Comparison of ENCODE assay signal across 31 cellular contexts in the genomic region with DNA sequence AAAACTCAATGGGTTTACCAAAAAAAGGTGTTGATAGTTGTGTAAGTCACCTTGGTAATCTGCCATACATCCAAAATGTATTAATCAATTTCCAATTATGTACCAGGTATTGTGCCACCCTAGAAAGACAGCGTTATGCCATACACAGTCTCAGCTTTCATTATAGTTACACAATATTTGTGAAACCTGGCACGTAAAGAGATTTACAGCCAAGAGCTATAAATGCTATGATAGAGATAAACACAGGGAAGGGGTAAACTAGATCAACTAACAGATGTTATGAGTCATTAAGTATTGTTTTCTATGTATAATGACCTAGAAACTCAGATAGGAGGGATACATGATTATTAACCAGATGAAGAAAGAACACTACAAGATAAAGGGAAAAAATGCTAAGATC.
"Had no signal": no experiment of that assay in that cellular context is flagged by ENCODE, and none has a peak within 500 bp of the region (broad histone marks: within the 10 kb centered on the region; RNA-seq: fewer than 3 reads in every experiment).

No MANE protein-coding gene starts in this region.

- H3K4me3 Mint-ChIP-seq: activated CD8-positive, alpha-beta T cell treated with anti-CD3 and anti-CD28 coated beads, Interleukin-2, amount 10 ng/mL, durations not matched to agents 7 days and 5 days; activated T-helper 1 cell treated with anti-CD3 and anti-CD28 coated beads, Interleukin-12 subunit alpha, Interleukin-12 subunit beta, Interleukin-2, Interleukin-4 antibody, amounts not matched to agents 30 ng/mL and 10 ng/mL and 1 ng/mL, durations not matched to agents 14 hours and 24 hours and 36 hours; brain; immature natural killer cell; natural killer cell treated with Interleukin-12 subunit alpha and Interleukin-12 subunit beta and Interleukin-15 and Interleukin-18, amount 100 ng/mL, for 72 hours; stimulated activated memory B cell treated with anti-CD40 and anti-IgM and Interleukin-4, amounts not matched to agents 10 μg/mL and 1 μg/mL and 100 μg/mL, for 72 hours; T-helper 2 cell treated with Interferon-gamma antibody and Interleukin-4, amounts not matched to agents 5 μg/mL and 100 μg/mL, for 36 hours had no signal

- H3K36me3 ChIP-seq: left ventricle myocardium inferior, neutrophil, ovary, prostate gland, stomach, suprapubic skin, tibial nerve, vagina had no signal

- ATAC-seq: activated CD8-positive, alpha-beta T cell treated with anti-CD3 and anti-CD28 coated beads, Interleukin-2, amount 10 ng/mL, durations not matched to agents 7 days and 5 days; natural killer cell treated with Interleukin-12 subunit alpha and Interleukin-12 subunit beta and Interleukin-15 and Interleukin-18, amount 100 ng/mL, for 72 hours; right cardiac atrium; stimulated activated memory B cell treated with anti-CD40 and anti-IgM and Interleukin-4, amounts not matched to agents 10 μg/mL and 1 μg/mL and 100 μg/mL, for 72 hours had no signal

- H3K79me2 ChIP-seq: hepatocyte had no signal

- H3K36me3 Mint-ChIP-seq: brain; stimulated activated memory B cell treated with anti-CD40 and anti-IgM and Interleukin-4, amounts not matched to agents 10 μg/mL and 1 μg/mL and 100 μg/mL, for 72 hours had no signal

- H3K27ac Mint-ChIP-seq: activated CD8-positive, alpha-beta T cell treated with anti-CD3 and anti-CD28 coated beads, Interleukin-2, amount 10 ng/mL, durations not matched to agents 7 days and 5 days; activated T-helper 1 cell treated with anti-CD3 and anti-CD28 coated beads, Interleukin-12 subunit alpha, Interleukin-12 subunit beta, Interleukin-2, Interleukin-4 antibody, amounts not matched to agents 30 ng/mL and 10 ng/mL and 1 ng/mL, durations not matched to agents 14 hours and 24 hours and 36 hours; brain; immature natural killer cell; natural killer cell treated with Interleukin-12 subunit alpha and Interleukin-12 subunit beta and Interleukin-15 and Interleukin-18, amount 100 ng/mL, for 72 hours; stimulated activated memory B cell treated with anti-CD40 and anti-IgM and Interleukin-4, amounts not matched to agents 10 μg/mL and 1 μg/mL and 100 μg/mL, for 72 hours; T-helper 2 cell treated with Interferon-gamma antibody and Interleukin-4, amounts not matched to agents 5 μg/mL and 100 μg/mL, for 36 hours had no signal

- H3K27me3 ChIP-seq: hepatocyte, neutrophil, ovary, stomach, suprapubic skin, tibial nerve, vagina had no signal

- H3K9me3 Mint-ChIP-seq: brain had no signal

- H2AFZ ChIP-seq: hepatocyte had no signal

- H3K4me1 Mint-ChIP-seq: brain; immature natural killer cell; stimulated activated memory B cell treated with anti-CD40 and anti-IgM and Interleukin-4, amounts not matched to agents 10 μg/mL and 1 μg/mL and 100 μg/mL, for 72 hours had no signal

- H3K9me3 ChIP-seq: neutrophil, ovary, prostate gland, suprapubic skin, tibial nerve, vagina had no signal

- H3K4me2 ChIP-seq: hepatocyte had no signal

- H3K4me1 ChIP-seq: left ventricle myocardium inferior, prostate gland, stomach, suprapubic skin, tibial nerve, vagina had no signal

- H3K27me3 Mint-ChIP-seq: brain; natural killer cell treated with Interleukin-12 subunit alpha and Interleukin-12 subunit beta and Interleukin-15 and Interleukin-18, amount 100 ng/mL, for 72 hours; stimulated activated memory B cell treated with anti-CD40 and anti-IgM and Interleukin-4, amounts not matched to agents 10 μg/mL and 1 μg/mL and 100 μg/mL, for 72 hours had no signal

- DNase-seq: activated CD4-positive, alpha-beta T cell treated with anti-CD3 and anti-CD28 coated beads for 1 hour; activated CD4-positive, alpha-beta T cell treated with anti-CD3 and anti-CD28 coated beads, Interleukin-2, amount 50 U/mL, for 1 hour; activated CD8-positive, alpha-beta T cell treated with anti-CD3 and anti-CD28 coated beads, Interleukin-2, amount 10 ng/mL, durations not matched to agents 7 days and 5 days; activated gamma-delta T cell; activated naive CD4-positive, alpha-beta T cell treated with anti-CD3 and anti-CD28 coated beads, Interleukin-2, amount 50 U/mL, for 16 hours; aorta; dermis blood vessel endothelial cell; effector CD8-positive, alpha-beta T cell; erythroblast; glutamatergic neuron; immature natural killer cell; kidney glomerular epithelial cell; left ventricle myocardium inferior; midbrain; ovary; right cardiac atrium; stimulated activated CD4-positive, alpha-beta T cell treated with anti-CD3 and anti-CD28 coated beads, Interleukin-2, amount 100 ng/mL, for 24 hours; stomach had no signal

- FAIRE-seq: frontal cortex had no signal

- H3K4me3 ChIP-seq: hepatocyte, left ventricle myocardium inferior, ovary, prostate gland, stomach, suprapubic skin, tibial nerve, vagina had no signal

- H3K27ac ChIP-seq: hepatocyte, left ventricle myocardium inferior, neutrophil, ovary, prostate gland, stomach, suprapubic skin, tibial nerve, vagina, VCaP had no signal
